12 cellular contexts compared by ENCODE assay signal in the genomic region with DNA sequence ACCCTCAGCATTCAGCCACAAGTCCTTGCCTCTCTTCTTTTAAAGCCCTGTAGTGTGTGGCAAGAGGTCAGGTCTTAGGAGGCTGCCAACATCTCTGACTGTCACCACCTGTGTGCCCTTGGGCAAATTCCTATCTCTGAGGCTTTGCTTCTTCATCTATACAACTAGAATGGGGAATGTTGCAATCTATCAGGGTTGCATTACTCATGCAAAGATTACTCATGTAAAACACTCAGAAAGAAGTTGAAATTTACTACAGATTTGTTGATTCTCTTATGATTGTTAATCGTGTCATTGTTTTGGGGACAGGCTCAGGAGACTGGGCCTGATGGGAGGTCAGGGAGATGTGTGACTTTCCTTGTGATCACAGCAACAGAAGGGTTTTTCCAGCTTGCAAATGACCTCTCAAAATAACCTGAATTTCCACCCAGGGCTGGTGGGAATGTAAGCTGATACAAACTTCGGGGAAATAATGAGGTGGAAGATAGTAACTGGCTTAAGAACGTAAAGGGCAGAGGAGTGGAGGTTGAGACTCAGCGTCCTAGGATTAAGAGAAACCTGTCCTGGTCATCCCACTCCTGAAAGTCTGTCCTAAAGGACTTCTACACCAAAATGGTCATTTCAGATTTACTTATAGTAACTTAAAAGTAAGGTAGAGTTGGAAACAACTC. TPM values are rescaled to one million over a fixed set of nuclear protein-coding genes. Genes with fewer than 3 reads are reported as not detected.
A peak's percentile ranks its signal among the peaks of the same experiment; 100 is the strongest.
DNase-seq lines count a peak whose midpoint lies in the region; ATAC-seq and TF ChIP-seq lines count a peak whose summit lies in the region.
"Had no signal": no experiment of that assay in that cellular context is flagged by ENCODE, and none has a peak within 500 bp of the region (broad histone marks: within the 10 kb centered on the region; RNA-seq: fewer than 3 reads in every experiment).

No MANE protein-coding gene starts in this region.

- TF ChIP-seq CTCF in epithelial cell of proximal tubule (conservative IDR thresholded peaks at IDR 0.05; ENCODE audit: low read depth, low read length): no peak

- peaks cover 0 to 3% of the 10 kb centered on the region in 2 donors for H3K9me3 Mint-ChIP-seq in stimulated activated naive B cell treated with anti-CD40 and anti-IgM and Interleukin-4, amounts not matched to agents 10 μg/mL and 1 μg/mL and 100 μg/mL, for 72 hours

- peaks cover 0 to under 1% of the 10 kb centered on the region in 2 donors for H3K36me3 Mint-ChIP-seq in stimulated activated naive B cell treated with anti-CD40 and anti-IgM and Interleukin-4, amounts not matched to agents 10 μg/mL and 1 μg/mL and 100 μg/mL, for 72 hours

- H3K4me3 Mint-ChIP-seq in stimulated activated naive B cell treated with anti-CD40 and anti-IgM and Interleukin-4, amounts not matched to agents 10 μg/mL and 1 μg/mL and 100 μg/mL, for 72 hours: no peak overlapping the region

- peak in 1 of 2 donors; percentile 14 for ATAC-seq in stimulated activated naive B cell treated with anti-CD40 and anti-IgM and Interleukin-4, amounts not matched to agents 10 μg/mL and 1 μg/mL and 100 μg/mL, for 72 hours (replicated peaks)
- ATAC-seq in HG02973 (IDR thresholded peaks at IDR 0.05; ENCODE audit: unreplicated experiment): no peak
- ATAC-seq: sciatic nerve had no signal

- H3K4me1 Mint-ChIP-seq in stimulated activated naive B cell treated with anti-CD40 and anti-IgM and Interleukin-4, amounts not matched to agents 10 μg/mL and 1 μg/mL and 100 μg/mL, for 72 hours: peaks cover 6 to 7% of the 10 kb centered on the region in 2 donors

- H3K27ac Mint-ChIP-seq in stimulated activated naive B cell treated with anti-CD40 and anti-IgM and Interleukin-4, amounts not matched to agents 10 μg/mL and 1 μg/mL and 100 μg/mL, for 72 hours: peak overlapping the region; percentile 66

- H3K27me3 Mint-ChIP-seq in stimulated activated naive B cell treated with anti-CD40 and anti-IgM and Interleukin-4, amounts not matched to agents 10 μg/mL and 1 μg/mL and 100 μg/mL, for 72 hours: peaks cover 0 to 6% of the 10 kb centered on the region in 2 donors

- no peak overlapping the region for H3K4me3 ChIP-seq in epithelial cell of proximal tubule (ENCODE audit: low read depth, low read length)
- H3K4me3 ChIP-seq: Peyer's patch had no signal

- DNase-seq in HCEC 1CT: peak; percentile 93
- DNase-seq in RKO (ENCODE audit: low spot score): peak; percentile 70
- DNase-seq in epithelial cell of proximal tubule (ENCODE audit: low read depth): peak; percentile 94
- DNase-seq in stimulated activated naive B cell treated with anti-CD40 and anti-IgM and Interleukin-4, amounts not matched to agents 10 μg/mL and 1 μg/mL and 100 μg/mL, for 72 hours: no peak
- no peak for DNase-seq in NCI-H1417 (lab: John Stamatoyannopoulos, UW)
- DNase-seq in D341Med (ENCODE audit: low spot score): no peak
- DNase-seq: cerebellar nuclear complex; left cardiac atrium; Peyer's patch; stimulated activated naive CD4-positive, alpha-beta T cell had no signal

RNA-seq across cellular contexts. Expression of gene SIGLEC15, which starts 32.0 kb away (rescaled TPM):
- total RNA-seq in epithelial cell of proximal tubule: 9.4 and 13.5 TPM in 2 replicates

Comparison
In these comparisons a context has a peak if more than half of its experiments do, and no peak if none do; other contexts are left out.
1. DNase-seq: peak in HCEC 1CT (single experiment), RKO (single experiment) and epithelial cell of proximal tubule (single experiment); none in stimulated activated naive B cell treated with anti-CD40 and anti-IgM and Interleukin-4, amounts not matched to agents 10 μg/mL and 1 μg/mL and 100 μg/mL, for 72 hours (single experiment), NCI-H1417 (0 of 3) and D341Med (single experiment).